ENCODE assay signal across 9 cellular contexts in the genomic region with DNA sequence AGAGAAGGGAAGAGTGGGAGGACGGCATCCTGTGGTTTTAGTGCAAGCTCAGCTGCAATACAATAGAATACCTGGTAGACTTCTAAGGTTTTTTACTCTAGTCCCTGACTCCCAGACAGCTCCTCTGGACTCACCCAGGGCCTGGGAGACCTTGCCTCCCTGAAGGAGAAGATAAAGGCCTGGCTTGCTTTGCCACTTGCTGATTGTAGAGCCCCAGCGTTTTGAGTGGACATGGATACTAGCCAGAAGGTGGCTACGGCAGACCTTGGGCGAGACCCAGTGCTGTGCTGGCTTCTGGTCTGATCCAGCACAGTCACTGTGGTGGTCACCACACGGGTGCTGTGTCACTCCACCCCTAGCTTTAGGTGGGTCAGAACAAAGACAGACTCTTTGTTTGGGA.
"Had no signal": no experiment of that assay in that cellular context is flagged by ENCODE, and none has a peak within 500 bp of the region (broad histone marks: within the 10 kb centered on the region; RNA-seq: fewer than 3 reads in every experiment).

No MANE protein-coding gene starts in this region.

- H3K27ac ChIP-seq: GM23248, HL-60, KMS-11 had no signal

- H3K4me3 ChIP-seq: GM23248 had no signal

- H3K4me2 ChIP-seq: KMS-11 had no signal

- H3K9ac ChIP-seq: GM23248, KMS-11 had no signal

- ATAC-seq: HepG2 had no signal

- DNase-seq: GM23248, GOT3, H9, HCEC 1CT, KBM-7 had no signal

- H3K36me3 Mint-ChIP-seq: IgD-negative memory B cell had no signal

- H3K27ac Mint-ChIP-seq: H9, IgD-negative memory B cell had no signal

- H3K4me1 Mint-ChIP-seq: H9, IgD-negative memory B cell had no signal

- H3K4me3 Mint-ChIP-seq: H9, IgD-negative memory B cell had no signal

- H3K9me3 Mint-ChIP-seq: H9 had no signal

- H2AFZ ChIP-seq: GM23248 had no signal
